Comparison of ENCODE assay signal across 17 cellular contexts in the genomic region with DNA sequence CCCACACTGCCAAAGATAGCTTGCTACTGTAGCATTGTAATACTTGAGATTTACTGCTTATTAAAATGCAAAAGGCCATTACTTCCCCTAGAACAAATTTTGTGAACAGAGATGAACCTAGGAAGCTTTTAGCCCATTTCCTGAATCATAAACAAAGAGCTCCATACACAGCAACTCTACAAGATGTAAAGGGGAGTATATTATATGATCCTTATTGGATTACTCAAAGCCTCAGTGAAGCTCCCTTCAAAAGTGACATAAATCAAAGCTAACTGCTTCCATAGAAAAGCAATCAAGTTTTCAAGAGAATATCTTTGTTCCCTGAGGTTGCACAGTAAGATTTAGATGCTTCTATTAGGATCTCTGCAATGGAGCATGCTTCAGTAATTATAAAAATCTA.
DNase-seq lines count a peak whose midpoint lies in the region; ATAC-seq and TF ChIP-seq lines count a peak whose summit lies in the region.
"Had no signal": no experiment of that assay in that cellular context is flagged by ENCODE, and none has a peak within 500 bp of the region (broad histone marks: within the 10 kb centered on the region; RNA-seq: fewer than 3 reads in every experiment).

No MANE protein-coding gene starts in this region.

- ATAC-seq in gastrocnemius medialis (no peak), HG02870 (IDR thresholded peaks at IDR 0.05; ENCODE audit: unreplicated experiment) (no peak)
- ATAC-seq: HepG2 had no signal

- peaks cover 11% of the 10 kb centered on the region for H3K4me1 Mint-ChIP-seq in mesothelial cell of epicardium
- H3K4me1 Mint-ChIP-seq: CD4-positive, CD25-positive, alpha-beta regulatory T cell had no signal

- H3K9me3 Mint-ChIP-seq in mesothelial cell of epicardium: peaks cover 16% of the 10 kb centered on the region

- H3K4me3 ChIP-seq in gastrocnemius medialis: no peak overlapping the region
- H3K4me3 ChIP-seq: BLaER1 treated with 17β-estradiol and CSF1 and Interleukin-3, amounts not matched to agents 10 nM and 100 nM had no signal

- no peak overlapping the region for H3K4me3 Mint-ChIP-seq in mesothelial cell of epicardium
- H3K4me3 Mint-ChIP-seq: HFFc6 had no signal

- no peaks in the 10 kb centered on the region for H3K27me3 ChIP-seq in gastrocnemius medialis
- H3K27me3 ChIP-seq: BLaER1 treated with 17β-estradiol and CSF1 and Interleukin-3, amounts not matched to agents 10 nM and 100 nM had no signal

- in situ Hi-C loops in gastrocnemius medialis (cut with MboI; ENCODE audit: low sequenced_read_pairs in 4 of 4): no loop called here

- peaks cover 3% of the 10 kb centered on the region for H3K36me3 Mint-ChIP-seq in mesothelial cell of epicardium
- H3K36me3 Mint-ChIP-seq: CD4-positive, CD25-positive, alpha-beta regulatory T cell had no signal

- H3K27ac ChIP-seq in gastrocnemius medialis: no peak overlapping the region
- H3K27ac ChIP-seq: 22Rv1; BLaER1 treated with 17β-estradiol and CSF1 and Interleukin-3, amounts not matched to agents 10 nM and 100 nM had no signal

- intact Hi-C loops in gastrocnemius medialis (cut with DNase I; ENCODE audit: low total_unique reads): no loop called here

- no peaks in the 10 kb centered on the region for H3K27me3 Mint-ChIP-seq in mesothelial cell of epicardium (ENCODE audit: low read depth)
- H3K27me3 Mint-ChIP-seq: CD4-positive, CD25-positive, alpha-beta regulatory T cell had no signal

- no peak for TF ChIP-seq POLR2A in gastrocnemius medialis (IDR thresholded peaks at IDR 0.05)

- no peaks in the 10 kb centered on the region for H3K36me3 ChIP-seq in gastrocnemius medialis
- H3K36me3 ChIP-seq: BLaER1 treated with 17β-estradiol and CSF1 and Interleukin-3, amounts not matched to agents 10 nM and 100 nM had no signal

- TF ChIP-seq CTCF in mesothelial cell of epicardium (IDR thresholded peaks at IDR 0.05; ENCODE audit: unreplicated experiment) (no peak), gastrocnemius medialis (IDR thresholded peaks at IDR 0.05 in 4 of 5, conservative IDR thresholded peaks at IDR 0.05 in 1 of 5) (no peak)

- H3K9me3 ChIP-seq in gastrocnemius medialis: no peaks in the 10 kb centered on the region
- H3K9me3 ChIP-seq: BLaER1 treated with 17β-estradiol and CSF1 and Interleukin-3, amounts not matched to agents 10 nM and 100 nM had no signal

- peak overlapping the region; percentile 15 for H3K27ac Mint-ChIP-seq in mesothelial cell of epicardium
- H3K27ac Mint-ChIP-seq: CD4-positive, CD25-positive, alpha-beta regulatory T cell; HFFc6 had no signal

- H3K4me1 ChIP-seq in gastrocnemius medialis: no peaks in the 10 kb centered on the region
- H3K4me1 ChIP-seq: BLaER1 treated with 17β-estradiol and CSF1 and Interleukin-3, amounts not matched to agents 10 nM and 100 nM had no signal

- DNase-seq in NCI-H1105 treated with DMSO at 0.1 percent for 48 hours (lab: John Stamatoyannopoulos, UW) (peak; percentile 6), NCI-H1105 (lab: John Stamatoyannopoulos, UW) (no peak), NCI-H187 (lab: John Stamatoyannopoulos, UW) (peak; percentile 31 to 63), NCI-H2227 treated with DMSO at 0.1 percent for 48 hours (lab: John Stamatoyannopoulos, UW) (peak; percentile 6), mesothelial cell of epicardium (ENCODE audit: low spot score in 2 of 2, unreplicated experiment in 2 of 2) (no peak), gastrocnemius medialis (no peak)
- no peak for DNase-seq in activated CD8-positive, alpha-beta memory T cell treated with anti-CD3 and anti-CD28 coated beads, Interleukin-2, amount 50 U/mL, for 4 hours
- DNase-seq: AML-193; Calu3; CD4-positive, CD25-positive, alpha-beta regulatory T cell; DMS 273 treated with DMSO at 0.1 percent for 48 hours; HCEC 1CT; HFFc6 had no signal

Comparison
In these comparisons a context has a peak if more than half of its experiments do, and no peak if none do; other contexts are left out.
1. DNase-seq: peak in NCI-H1105 treated with DMSO at 0.1 percent for 48 hours (single experiment), NCI-H187 (2 of 2) and NCI-H2227 treated with DMSO at 0.1 percent for 48 hours (single experiment); none in NCI-H1105 (single experiment), mesothelial cell of epicardium (0 of 2), gastrocnemius medialis (0 of 2) and activated CD8-positive, alpha-beta memory T cell treated with anti-CD3 and anti-CD28 coated beads, Interleukin-2, amount 50 U/mL, for 4 hours (single experiment).